8 cellular contexts compared by ENCODE assay signal in the genomic region with DNA sequence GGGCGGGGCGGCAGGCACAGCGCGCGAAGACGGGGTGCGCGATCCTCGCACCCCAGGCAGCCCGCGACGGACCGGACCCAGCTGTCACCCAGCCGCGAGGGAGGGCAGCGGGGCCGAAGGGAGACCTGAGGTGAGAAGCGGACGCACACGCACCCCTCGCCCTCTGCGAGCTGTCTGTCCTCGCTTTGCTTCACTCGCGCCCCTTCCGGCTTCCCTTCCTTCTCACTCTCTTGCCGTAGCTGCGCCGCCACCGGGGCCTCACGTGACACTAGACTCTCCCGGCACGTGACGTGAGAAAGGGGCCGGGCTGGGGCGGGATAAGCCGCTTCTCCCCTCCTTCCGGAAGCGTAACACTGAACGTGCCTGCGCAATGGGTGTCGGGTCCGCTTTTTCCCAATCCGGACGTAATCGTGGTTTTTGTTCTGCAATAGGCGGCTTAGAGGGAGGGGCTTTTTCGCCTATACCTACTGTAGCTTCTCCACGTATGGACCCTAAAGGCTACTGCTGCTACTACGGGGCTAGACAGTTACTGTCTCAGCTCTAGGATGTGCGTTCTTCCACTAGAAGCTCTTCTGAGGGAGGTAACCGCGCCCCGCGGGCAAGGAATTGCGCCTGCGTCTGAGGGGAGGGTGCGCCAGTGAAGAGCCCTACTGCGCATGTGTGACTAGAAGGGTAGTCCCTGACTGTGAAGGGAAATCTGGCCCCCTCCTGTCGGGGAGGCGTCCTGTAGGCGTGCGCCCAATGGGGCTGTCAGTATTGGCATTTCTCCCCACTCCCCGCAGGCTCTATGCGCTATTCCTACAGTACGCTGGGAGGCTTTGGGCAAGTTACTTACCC. TPM values are rescaled to one million over a fixed set of nuclear protein-coding genes. Genes with fewer than 3 reads are reported as not detected.
DNase-seq lines count a peak whose midpoint lies in the region; ATAC-seq, FAIRE-seq and TF ChIP-seq lines count a peak whose summit lies in the region.

TSS of gene ATG3 (minus strand) at position 270 of the 837 bp plus-strand sequence. CDS start 434 bp downstream, outside the sequence.
A gene with protein sequence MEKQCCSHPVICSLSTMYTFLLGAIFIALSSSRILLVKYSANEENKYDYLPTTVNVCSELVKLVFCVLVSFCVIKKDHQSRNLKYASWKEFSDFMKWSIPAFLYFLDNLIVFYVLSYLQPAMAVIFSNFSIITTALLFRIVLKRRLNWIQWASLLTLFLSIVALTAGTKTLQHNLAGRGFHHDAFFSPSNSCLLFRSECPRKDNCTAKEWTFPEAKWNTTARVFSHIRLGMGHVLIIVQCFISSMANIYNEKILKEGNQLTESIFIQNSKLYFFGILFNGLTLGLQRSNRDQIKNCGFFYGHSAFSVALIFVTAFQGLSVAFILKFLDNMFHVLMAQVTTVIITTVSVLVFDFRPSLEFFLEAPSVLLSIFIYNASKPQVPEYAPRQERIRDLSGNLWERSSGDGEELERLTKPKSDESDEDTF (plus strand): TSS at position 353 of the 837 bp plus-strand sequence. CDS start 1,359 bp downstream, outside the sequence.

- H3K36me3 ChIP-seq in HUES64 (ENCODE audit: insufficient read depth, low read length) (peaks cover 14% of the 10 kb centered on the region), OCI-LY1 (ENCODE audit: insufficient read depth, low read length) (peaks cover 16% of the 10 kb centered on the region), mesodermal cell (ENCODE audit: control insufficient read depth, insufficient read depth, low read length) (peaks cover 26% of the 10 kb centered on the region)

- H3K79me2 ChIP-seq in OCI-LY1 (ENCODE audit: insufficient read depth, low read length) = peaks cover 38% of the 10 kb centered on the region

- no peaks in the 10 kb centered on the region for H3K9me2 ChIP-seq in OCI-LY1 (ENCODE audit: low read depth, low read length)

- H3K9ac ChIP-seq in HUES64 (ENCODE audit: low read depth, low read length) (peak within 1 kb of the TSS; percentile 88), OCI-LY1 (ENCODE audit: low read length) (peak within 1 kb of the TSS; percentile 79)

- H3K4me1 ChIP-seq in HUES64 (ENCODE audit: insufficient read depth, low read length) (peaks cover 33% of the 10 kb centered on the region), OCI-LY1 (ENCODE audit: insufficient read depth, low read length, severe bottlenecking) (peaks cover 32% of the 10 kb centered on the region), mesodermal cell (ENCODE audit: control insufficient read depth, insufficient read depth, low read length, poor library complexity, severe bottlenecking) (peaks cover 7% of the 10 kb centered on the region)

- no peaks in the 10 kb centered on the region for H3K27me3 ChIP-seq in HUES64 (ENCODE audit: insufficient read depth, low read length)
- H3K27me3 ChIP-seq in OCI-LY1 (ENCODE audit: insufficient read depth, low read length) = no peaks in the 10 kb centered on the region

- no peaks in the 10 kb centered on the region for H4K20me1 ChIP-seq in OCI-LY1 (ENCODE audit: insufficient read depth, low read length)

- H3K4me3 ChIP-seq in HUES64 (ENCODE audit: low read length) (peak within 1 kb of the TSS; percentile 83), OCI-LY1 (ENCODE audit: low read depth, low read length, poor library complexity, severe bottlenecking) (peak within 1 kb of the TSS; percentile 99), mesodermal cell (ENCODE audit: extremely low read depth, insufficient read depth, low read length, poor library complexity, severe bottlenecking) (peak within 1 kb of the TSS; percentile 81)

- no peak for FAIRE-seq in D721Med (lab: Jason Lieb, UNC)
- peak; percentile 92 for FAIRE-seq in endometrium (lab: Jason Lieb, UNC)

- H3F3A ChIP-seq in OCI-LY1 (ENCODE audit: insufficient read depth, low read length) = no peaks in the 10 kb centered on the region

- H2AFZ ChIP-seq in OCI-LY1 (ENCODE audit: low read length) = 0 out of 2 replicates have a peak within 1 kb of the TSS, but pooled peaks have one; percentile 75

- H3K4me2 ChIP-seq in OCI-LY1 (ENCODE audit: low read length) = peak within 1 kb of the TSS; percentile 73

- TF ChIP-seq CTCF in D721Med (IDR thresholded peaks at IDR 0.05; ENCODE audit: insufficient read depth, missing control alignments) (no peak), OCI-LY1 (IDR thresholded peaks at IDR 0.05; ENCODE audit: low read length) (no peak)

- WGBS in HUES64 = under 1% methylated on average over 66 of the region's 66 CpGs
- 0% methylated on average over 44 to 62 of the region's 66 CpGs for WGBS in mesodermal cell (ENCODE audit: insufficient coverage in 2 of 2), 2 experiments

- ATAC-seq in GM21447 (IDR thresholded peaks at IDR 0.05; ENCODE audit: unreplicated experiment) = peak; percentile 80

- H3K27ac ChIP-seq in HUES64 (ENCODE audit: low read depth, low read length) (peak within 1 kb of the TSS; percentile 98), OCI-LY1 (ENCODE audit: low read depth, low read length, poor library complexity, severe bottlenecking) (peak within 1 kb of the TSS; percentile 83), mesodermal cell (ENCODE audit: low read depth, low read length, severe bottlenecking) (peak within 1 kb of the TSS; percentile 98)

- no peaks in the 10 kb centered on the region for H3K9me3 ChIP-seq in HUES64 (ENCODE audit: insufficient read depth, low read depth, low read length)
- H3K9me3 ChIP-seq in OCI-LY1 (ENCODE audit: low read length) = no peaks in the 10 kb centered on the region
- no peaks in the 10 kb centered on the region for H3K9me3 ChIP-seq in mesodermal cell (ENCODE audit: control insufficient read depth, low read length)

- peak; percentile 34 for DNase-seq in D721Med (ENCODE audit: insufficient read length, low spot score)
- peak; percentile 98 for DNase-seq in activated CD8-positive, alpha-beta memory T cell treated with anti-CD3 and anti-CD28 coated beads, Interleukin-2, amount 50 U/mL, for 4 hours
- peak; percentile 97 to 98 for DNase-seq in stimulated activated CD8-positive, alpha-beta memory T cell treated with anti-CD3 and anti-CD28 coated beads, Interleukin-15, amount 100 ng/mL, for 4 hours (ENCODE audit: low read depth in 2 of 2)

RNA-seq across cellular contexts. Expression of gene ATG3, which starts in this region (rescaled TPM):
- 52.5 TPM for polyA plus RNA-seq in HUES64 (2013, experiment 1 of 2)
- polyA plus RNA-seq in HUES64 (2013, experiment 2 of 2) = 50.0 TPM
- 48.8 TPM for polyA plus RNA-seq in mesodermal cell (2013, experiment 1 of 2)
- 47.3 TPM for polyA plus RNA-seq in mesodermal cell (2013, experiment 2 of 2)

RNA-seq across cellular contexts. Expression of the second gene that starts in this region (rescaled TPM):
- 32.5 TPM for polyA plus RNA-seq in HUES64 (2013, experiment 1 of 2)
- polyA plus RNA-seq in HUES64 (2013, experiment 2 of 2) = 34.9 TPM
- polyA plus RNA-seq in mesodermal cell (2013, experiment 1 of 2) = 39.3 TPM
- 37.3 TPM for polyA plus RNA-seq in mesodermal cell (2013, experiment 2 of 2)

Comparison
In these comparisons a context has a peak if more than half of its experiments do, and no peak if none do; other contexts are left out.
1. Peak in every context shown above with its lines: DNase-seq, ATAC-seq, H3K4me3 ChIP-seq and H3K27ac ChIP-seq.
2. DNase-seq: peak in every context shown above with its lines; median percentile 98 in activated CD8-positive, alpha-beta memory T cell treated with anti-CD3 and anti-CD28 coated beads, Interleukin-2, amount 50 U/mL, for 4 hours; 98 in stimulated activated CD8-positive, alpha-beta memory T cell treated with anti-CD3 and anti-CD28 coated beads, Interleukin-15, amount 100 ng/mL, for 4 hours; 34 in D721Med.